ENCODE assay signal across 19 cellular contexts in the genomic region with DNA sequence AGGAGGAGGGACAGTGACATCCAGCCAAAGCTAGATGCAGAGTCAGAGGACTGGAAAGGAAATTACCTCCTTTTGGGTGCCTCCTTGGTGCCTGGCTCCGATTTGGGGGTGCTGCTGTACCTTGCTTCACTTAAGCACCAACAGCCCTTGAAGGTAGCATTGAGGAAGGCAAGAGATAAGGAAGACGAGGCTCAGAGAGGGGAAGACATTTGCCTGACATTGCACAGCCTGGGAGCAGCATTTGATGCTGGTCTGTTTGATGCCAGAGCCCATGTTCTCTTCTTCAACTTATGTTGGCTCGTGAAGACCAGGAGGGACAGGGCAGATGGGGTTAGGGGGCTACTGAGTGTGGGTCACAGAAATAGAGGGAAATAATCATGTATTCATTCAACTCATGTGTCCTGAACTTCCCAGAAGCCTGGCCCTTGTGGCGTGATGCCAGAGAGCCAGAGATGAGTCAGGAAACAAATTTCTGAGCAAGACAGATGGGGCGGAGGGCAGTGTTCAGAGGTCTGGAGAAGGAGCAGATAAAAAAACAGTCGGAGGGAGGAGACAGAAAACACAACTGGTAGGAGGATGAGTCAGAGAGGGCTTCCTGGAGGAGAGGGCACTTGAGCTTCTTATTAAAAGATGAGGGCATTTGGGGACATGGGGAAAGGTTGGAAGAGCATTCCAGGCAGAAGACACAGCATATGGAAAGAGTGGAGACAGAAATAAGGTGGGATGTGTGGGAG. TPM values are rescaled to one million over a fixed set of nuclear protein-coding genes. Genes with fewer than 3 reads are reported as not detected.
DNase-seq lines count a peak whose midpoint lies in the region; ATAC-seq and TF ChIP-seq lines count a peak whose summit lies in the region.
"Had no signal": no experiment of that assay in that cellular context is flagged by ENCODE, and none has a peak within 500 bp of the region (broad histone marks: within the 10 kb centered on the region; RNA-seq: fewer than 3 reads in every experiment).

No MANE protein-coding gene starts in this region.

- WGBS in stomach, 5 donors, result 38 to 53% (median 52%) methylated on average over 6 of the region's 6 CpGs

- TF ChIP-seq EP300 in stomach (IDR thresholded peaks at IDR 0.05), result no peak

- TF ChIP-seq CTCF in A673 (conservative IDR thresholded peaks at IDR 0.05; ENCODE audit: low read depth, low read length) (no peak), RWPE2 (IDR thresholded peaks at IDR 0.05; ENCODE audit: poor library complexity, severe bottlenecking) (no peak), fibroblast of the aortic adventitia (IDR thresholded peaks at IDR 0.05; ENCODE audit: insufficient read depth, low read length) (no peak), stomach (IDR thresholded peaks at IDR 0.05) (no peak)

- peaks cover 26% of the 10 kb centered on the region for H3K27me3 ChIP-seq in A673 (replicated peaks; ENCODE audit: insufficient read depth, low read depth, low read length, poor library complexity)
- H3K27me3 ChIP-seq in RWPE2 (ENCODE audit: insufficient read depth, poor library complexity, severe bottlenecking), result no peaks in the 10 kb centered on the region
- H3K27me3 ChIP-seq in stomach, result peaks cover 2 to 95% (median 19%) of the 10 kb centered on the region in 3 donors

- ATAC-seq in RWPE2 (ENCODE audit: low read depth), result peak; percentile 76
- ATAC-seq: activated CD8-positive, alpha-beta memory T cell treated with anti-CD3 and anti-CD28 coated beads, Interleukin-2, amount 10 ng/mL, durations not matched to agents 7 days and 5 days; gastroesophageal sphincter had no signal

- POLR2A ChIA-PET in A673 (lab: Charles Lee; ENCODE audit: low non-redundant PET), result no interaction called here

- BruUV-seq in A673 (replicated peaks; lab: Mats Ljungman, UMichigan), result no TSS peak

- DNase-seq in A673 (ENCODE audit: low spot score), result peak; percentile 38
- peak; percentile 83 for DNase-seq in H4 (ENCODE audit: low spot score)
- DNase-seq in RWPE2 (ENCODE audit: low spot score), result no peak
- peak; percentile 45 for DNase-seq in fibroblast of the aortic adventitia (ENCODE audit: low read depth)
- no peak for DNase-seq in SIG-M5 treated with dmso at 0.1 percent for 504 hours (lab: John Stamatoyannopoulos, UW; ENCODE audit: unreplicated experiment)
- no peak for DNase-seq in cerebellum (ENCODE audit: low spot score)
- DNase-seq in stomach, result no peak
- no peak for DNase-seq in NAMALWA (ENCODE audit: low spot score)
- DNase-seq: activated CD8-positive, alpha-beta memory T cell treated with anti-CD3 and anti-CD28 coated beads, Interleukin-2, amount 10 ng/mL, durations not matched to agents 7 days and 5 days; activated naive CD8-positive, alpha-beta T cell treated with anti-CD3 and anti-CD28 coated beads, Interleukin-2, amount 10 ng/mL, durations not matched to agents 7 days and 5 days; GF-D8; left ventricle myocardium inferior; NCI-H1092; NCI-H526; Right ventricle myocardium superior; WERI-Rb-1 had no signal

- no peak overlapping the region for H3K4me3 ChIP-seq in A673 (ENCODE audit: low read depth, low read length, poor library complexity, severe bottlenecking)
- H3K4me3 ChIP-seq in RWPE2 (ENCODE audit: severe bottlenecking), result no peak overlapping the region
- H3K4me3 ChIP-seq in fibroblast of the aortic adventitia (ENCODE audit: low read depth, low read length), result no peak overlapping the region
- H3K4me3 ChIP-seq in stomach, result no peak overlapping the region
- H3K4me3 ChIP-seq: gastroesophageal sphincter, left ventricle myocardium inferior, neural progenitor cell, vagina had no signal

- H3K27ac ChIP-seq in A673 (ENCODE audit: low read depth, low read length, poor library complexity, severe bottlenecking) (no peak overlapping the region), RWPE2 (ENCODE audit: poor library complexity, severe bottlenecking) (no peak overlapping the region), stomach (no peak overlapping the region)
- H3K27ac ChIP-seq: gastroesophageal sphincter, left ventricle myocardium inferior, neural progenitor cell, vagina, WERI-Rb-1 had no signal

- no peaks in the 10 kb centered on the region for H3K9me3 ChIP-seq in A673 (ENCODE audit: low read depth, low read length, poor library complexity, severe bottlenecking)
- no peaks in the 10 kb centered on the region for H3K9me3 ChIP-seq in RWPE2 (ENCODE audit: severe bottlenecking)
- H3K9me3 ChIP-seq in stomach, result no peaks in the 10 kb centered on the region
- H3K9me3 ChIP-seq: gastroesophageal sphincter, left ventricle myocardium inferior, vagina had no signal

- intact Hi-C loops in A673 (cut with micrococcal nuclease; ENCODE audit: unreplicated experiment), result no loop called here
- intact Hi-C loops in stomach (cut with DNase I; ENCODE audit: low total_unique reads), result no loop called here

- H3K36me3 ChIP-seq in A673 (ENCODE audit: insufficient read depth, low read length, poor library complexity, severe bottlenecking) (no peaks in the 10 kb centered on the region), RWPE2 (ENCODE audit: low read depth) (no peaks in the 10 kb centered on the region), stomach (no peaks in the 10 kb centered on the region)
- H3K36me3 ChIP-seq: gastroesophageal sphincter, left ventricle myocardium inferior, neural progenitor cell, vagina, WERI-Rb-1 had no signal

- CTCF ChIA-PET in A673 (lab: Charles Lee), result no interaction called here

- H3K4me1 ChIP-seq in A673 (ENCODE audit: insufficient read depth, low read length, poor library complexity, severe bottlenecking), result no peaks in the 10 kb centered on the region
- H3K4me1 ChIP-seq in RWPE2 (ENCODE audit: insufficient read depth, poor library complexity, severe bottlenecking), result no peaks in the 10 kb centered on the region
- H3K4me1 ChIP-seq in stomach, result no peaks in the 10 kb centered on the region
- H3K4me1 ChIP-seq: gastroesophageal sphincter, left ventricle myocardium inferior, neural progenitor cell, vagina had no signal

- TF ChIP-seq POLR2A in stomach (IDR thresholded peaks at IDR 0.05), result no peak

RNA-seq across cellular contexts. Expression of a gene that starts 3.0 kb away (rescaled TPM):
- 6.2 and 10.5 TPM in 2 replicates for total RNA-seq in A673 (2021)
- 5.0 and 5.3 TPM in 2 replicates for total RNA-seq in H4 (2014; rRNA removed; shearing (Covaris generic))
- total RNA-seq in fibroblast of the aortic adventitia (ENCODE audit: low replicate concordance), result not detected in 2 replicates
- 2.1 TPM for total RNA-seq in cerebellum
- total RNA-seq in stomach, result not detected
- polyA plus RNA-seq in stomach, result 1 to 10 TPM in 1 of 3 donors, not detected in 2; 2.3 TPM
- total RNA-seq: gastroesophageal sphincter, vagina had no signal

RNA-seq across cellular contexts. Expression of a gene that starts 6.6 kb away (rescaled TPM):
- total RNA-seq in A673 (2021) (1.8 and 2.0 TPM in 2 replicates), fibroblast of the aortic adventitia (ENCODE audit: low replicate concordance) (0.09 TPM in 1 of 2 replicates, not detected in the other), cerebellum (13.0 TPM), stomach (1 to 10 TPM in 1 of 5 donors, under 1 TPM in 1, not detected in 3; 0.14 to 1.3 TPM)
- 1.9 and 4.5 TPM in 2 replicates for total RNA-seq in H4 (2014; rRNA removed; shearing (Covaris generic))
- under 1 TPM in 1 of 3 donors, not detected in 2; 0.13 TPM for polyA plus RNA-seq in stomach
- total RNA-seq: activated CD8-positive, alpha-beta memory T cell treated with anti-CD3 and anti-CD28 coated beads, Interleukin-2, amount 10 ng/mL, durations not matched to agents 7 days and 5 days had no signal

Comparison
In these comparisons a context has a peak if more than half of its experiments do, and no peak if none do; other contexts are left out.
1. DNase-seq: peak in A673 (single experiment), H4 (single experiment) and fibroblast of the aortic adventitia (single experiment); none in RWPE2 (single experiment), SIG-M5 treated with dmso at 0.1 percent for 504 hours (single experiment), cerebellum (single experiment), stomach (single experiment) and NAMALWA (single experiment).